In the genomic region with DNA sequence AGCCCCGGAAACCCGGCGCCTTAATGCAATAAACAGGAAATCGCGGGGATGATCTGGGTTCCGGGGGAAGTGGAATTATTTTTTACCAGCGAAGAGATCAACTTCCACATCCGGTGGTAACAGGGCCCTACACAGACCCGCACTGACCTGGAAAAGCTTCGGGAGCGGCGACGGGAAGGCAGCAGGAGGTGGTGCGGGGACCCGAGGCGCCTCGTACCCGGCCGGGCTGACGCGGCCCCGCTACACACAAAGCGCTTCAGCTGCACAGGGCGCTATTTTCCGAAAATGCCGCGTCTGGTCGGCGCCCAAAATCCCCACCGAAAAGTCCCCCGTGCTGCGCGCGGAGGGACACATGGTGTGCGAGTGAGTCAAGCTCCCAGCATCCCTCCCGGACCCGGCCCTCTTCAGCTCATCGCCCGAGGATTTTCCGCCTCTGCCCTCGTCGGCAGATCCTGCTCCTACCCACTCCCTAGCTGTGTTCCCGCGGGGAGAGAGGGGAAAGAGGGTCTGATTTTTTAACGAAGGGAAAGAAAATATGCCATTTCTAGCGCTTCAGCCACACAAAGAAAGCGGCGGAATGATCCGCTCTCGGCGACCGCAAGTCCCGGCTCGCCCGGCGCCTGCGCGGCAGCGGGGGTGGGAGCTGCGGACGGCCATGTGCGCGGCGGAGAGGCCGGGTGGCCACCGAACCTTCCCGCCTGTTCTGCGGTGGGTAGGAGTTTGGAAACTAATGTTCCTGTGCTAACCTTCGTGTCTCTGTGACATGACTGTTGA, we compare ENCODE assay signal across 1 cellular context.
TF ChIP-seq lines count a peak whose summit lies in the region.

TSS of gene GABPB1 (minus strand) at position 361 of the 774 bp plus-strand sequence. CDS start 45,400 bp downstream, outside the sequence.

TF ChIP-seq in HEK293, 187 proteins besides CTCF, POLR2A, EP300 and RAD21 (continued from another document and continues in another):
- TF ChIP-seq, protein P1, sequence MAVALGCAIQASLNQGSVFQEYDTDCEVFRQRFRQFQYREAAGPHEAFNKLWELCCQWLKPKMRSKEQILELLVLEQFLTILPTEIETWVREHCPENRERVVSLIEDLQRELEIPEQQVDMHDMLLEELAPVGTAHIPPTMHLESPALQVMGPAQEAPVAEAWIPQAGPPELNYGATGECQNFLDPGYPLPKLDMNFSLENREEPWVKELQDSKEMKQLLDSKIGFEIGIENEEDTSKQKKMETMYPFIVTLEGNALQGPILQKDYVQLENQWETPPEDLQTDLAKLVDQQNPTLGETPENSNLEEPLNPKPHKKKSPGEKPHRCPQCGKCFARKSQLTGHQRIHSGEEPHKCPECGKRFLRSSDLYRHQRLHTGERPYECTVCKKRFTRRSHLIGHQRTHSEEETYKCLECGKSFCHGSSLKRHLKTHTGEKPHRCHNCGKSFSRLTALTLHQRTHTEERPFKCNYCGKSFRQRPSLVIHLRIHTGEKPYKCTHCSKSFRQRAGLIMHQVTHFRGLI (tag by site-specific recombination; IDR thresholded peaks at IDR 0.05) = 0 out of 2 replicates have a peak, but pooled peaks have one; percentile 45
- peak; percentile 60 for TF ChIP-seq IKZF3 (tag by site-specific recombination; IDR thresholded peaks at IDR 0.05)
- peak; percentile 72 for TF ChIP-seq YY1 (tag by site-specific recombination; IDR thresholded peaks at IDR 0.05)
- no peak for TF ChIP-seq ZNF791 (tag by site-specific recombination; IDR thresholded peaks at IDR 0.05)
- peak; percentile 49; the same call in 1 of the 2 replicates for TF ChIP-seq ZNF341 (tag by site-specific recombination; IDR thresholded peaks at IDR 0.05; ENCODE audit: low read depth)
- TF ChIP-seq ZNF544 (tag by site-specific recombination; IDR thresholded peaks at IDR 0.05) = no peak
- 0 out of 2 replicates have a peak, but pooled peaks have one; percentile 11 for TF ChIP-seq ZNF10 (tag by site-specific recombination; IDR thresholded peaks at IDR 0.05)
- TF ChIP-seq ZIC2 (tag by site-specific recombination; IDR thresholded peaks at IDR 0.05) = peak; percentile 70
- TF ChIP-seq, protein P2, sequence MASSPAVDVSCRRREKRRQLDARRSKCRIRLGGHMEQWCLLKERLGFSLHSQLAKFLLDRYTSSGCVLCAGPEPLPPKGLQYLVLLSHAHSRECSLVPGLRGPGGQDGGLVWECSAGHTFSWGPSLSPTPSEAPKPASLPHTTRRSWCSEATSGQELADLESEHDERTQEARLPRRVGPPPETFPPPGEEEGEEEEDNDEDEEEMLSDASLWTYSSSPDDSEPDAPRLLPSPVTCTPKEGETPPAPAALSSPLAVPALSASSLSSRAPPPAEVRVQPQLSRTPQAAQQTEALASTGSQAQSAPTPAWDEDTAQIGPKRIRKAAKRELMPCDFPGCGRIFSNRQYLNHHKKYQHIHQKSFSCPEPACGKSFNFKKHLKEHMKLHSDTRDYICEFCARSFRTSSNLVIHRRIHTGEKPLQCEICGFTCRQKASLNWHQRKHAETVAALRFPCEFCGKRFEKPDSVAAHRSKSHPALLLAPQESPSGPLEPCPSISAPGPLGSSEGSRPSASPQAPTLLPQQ (tag by site-specific recombination; IDR thresholded peaks at IDR 0.05) = peak; percentile 75; the same call in 1 of the 2 replicates
- TF ChIP-seq ZSCAN23 (tag by site-specific recombination; IDR thresholded peaks at IDR 0.05) = peak; percentile 92
- peak; percentile 95 for TF ChIP-seq ZEB2 (tag by site-specific recombination; IDR thresholded peaks at IDR 0.05)
- TF ChIP-seq, protein P3, sequence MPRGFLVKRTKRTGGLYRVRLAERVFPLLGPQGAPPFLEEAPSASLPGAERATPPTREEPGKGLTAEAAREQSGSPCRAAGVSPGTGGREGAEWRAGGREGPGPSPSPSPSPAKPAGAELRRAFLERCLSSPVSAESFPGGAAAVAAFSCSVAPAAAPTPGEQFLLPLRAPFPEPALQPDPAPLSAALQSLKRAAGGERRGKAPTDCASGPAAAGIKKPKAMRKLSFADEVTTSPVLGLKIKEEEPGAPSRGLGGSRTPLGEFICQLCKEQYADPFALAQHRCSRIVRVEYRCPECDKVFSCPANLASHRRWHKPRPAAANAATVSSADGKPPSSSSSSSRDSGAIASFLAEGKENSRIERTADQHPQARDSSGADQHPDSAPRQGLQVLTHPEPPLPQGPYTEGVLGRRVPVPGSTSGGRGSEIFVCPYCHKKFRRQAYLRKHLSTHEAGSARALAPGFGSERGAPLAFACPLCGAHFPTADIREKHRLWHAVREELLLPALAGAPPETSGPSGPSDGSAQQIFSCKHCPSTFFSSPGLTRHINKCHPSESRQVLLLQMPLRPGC (tag by site-specific recombination; IDR thresholded peaks at IDR 0.05) = peak; percentile 79
- TF ChIP-seq ZNF157 (tag by site-specific recombination; IDR thresholded peaks at IDR 0.05) = no peak
- TF ChIP-seq ZNF610 (tag by site-specific recombination; IDR thresholded peaks at IDR 0.05; ENCODE audit: borderline replicate concordance) = peak; percentile 88
- TF ChIP-seq GLIS1 (tag by site-specific recombination; IDR thresholded peaks at IDR 0.05) = peak; percentile 55; the same call in 1 of the 2 replicates
- TF ChIP-seq, protein P4, sequence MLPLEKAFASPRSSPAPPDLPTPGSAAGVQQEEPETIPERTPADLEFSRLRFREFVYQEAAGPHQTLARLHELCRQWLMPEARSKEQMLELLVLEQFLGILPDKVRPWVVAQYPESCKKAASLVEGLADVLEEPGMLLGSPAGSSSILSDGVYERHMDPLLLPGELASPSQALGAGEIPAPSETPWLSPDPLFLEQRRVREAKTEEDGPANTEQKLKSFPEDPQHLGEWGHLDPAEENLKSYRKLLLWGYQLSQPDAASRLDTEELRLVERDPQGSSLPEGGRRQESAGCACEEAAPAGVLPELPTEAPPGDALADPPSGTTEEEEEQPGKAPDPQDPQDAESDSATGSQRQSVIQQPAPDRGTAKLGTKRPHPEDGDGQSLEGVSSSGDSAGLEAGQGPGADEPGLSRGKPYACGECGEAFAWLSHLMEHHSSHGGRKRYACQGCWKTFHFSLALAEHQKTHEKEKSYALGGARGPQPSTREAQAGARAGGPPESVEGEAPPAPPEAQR (tag by site-specific recombination; IDR thresholded peaks at IDR 0.05) = no peak
- TF ChIP-seq, protein P5, sequence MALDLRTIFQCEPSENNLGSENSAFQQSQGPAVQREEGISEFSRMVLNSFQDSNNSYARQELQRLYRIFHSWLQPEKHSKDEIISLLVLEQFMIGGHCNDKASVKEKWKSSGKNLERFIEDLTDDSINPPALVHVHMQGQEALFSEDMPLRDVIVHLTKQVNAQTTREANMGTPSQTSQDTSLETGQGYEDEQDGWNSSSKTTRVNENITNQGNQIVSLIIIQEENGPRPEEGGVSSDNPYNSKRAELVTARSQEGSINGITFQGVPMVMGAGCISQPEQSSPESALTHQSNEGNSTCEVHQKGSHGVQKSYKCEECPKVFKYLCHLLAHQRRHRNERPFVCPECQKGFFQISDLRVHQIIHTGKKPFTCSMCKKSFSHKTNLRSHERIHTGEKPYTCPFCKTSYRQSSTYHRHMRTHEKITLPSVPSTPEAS (tag by site-specific recombination; IDR thresholded peaks at IDR 0.05) = peak; percentile 56; the same call in 1 of the 2 replicates
- peak; percentile 12; the same call in 1 of the 2 replicates for TF ChIP-seq ZNF585B (tag by site-specific recombination; IDR thresholded peaks at IDR 0.05)
- no peak for TF ChIP-seq ZNF302 (tag by site-specific recombination; IDR thresholded peaks at IDR 0.05; ENCODE audit: low read depth)
- TF ChIP-seq ZNF2 (tag by site-specific recombination; IDR thresholded peaks at IDR 0.05) = peak; percentile 91; the same call in 1 of the 2 replicates
- TF ChIP-seq, protein P6, sequence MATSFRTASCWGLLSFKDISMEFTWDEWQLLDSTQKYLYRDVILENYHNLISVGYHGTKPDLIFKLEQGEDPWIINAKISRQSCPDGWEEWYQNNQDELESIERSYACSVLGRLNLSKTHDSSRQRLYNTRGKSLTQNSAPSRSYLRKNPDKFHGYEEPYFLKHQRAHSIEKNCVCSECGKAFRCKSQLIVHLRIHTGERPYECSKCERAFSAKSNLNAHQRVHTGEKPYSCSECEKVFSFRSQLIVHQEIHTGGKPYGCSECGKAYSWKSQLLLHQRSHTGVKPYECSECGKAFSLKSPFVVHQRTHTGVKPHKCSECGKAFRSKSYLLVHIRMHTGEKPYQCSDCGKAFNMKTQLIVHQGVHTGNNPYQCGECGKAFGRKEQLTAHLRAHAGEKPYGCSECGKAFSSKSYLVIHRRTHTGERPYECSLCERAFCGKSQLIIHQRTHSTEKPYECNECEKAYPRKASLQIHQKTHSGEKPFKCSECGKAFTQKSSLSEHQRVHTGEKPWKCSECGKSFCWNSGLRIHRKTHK (tag by site-specific recombination; IDR thresholded peaks at IDR 0.05) = no peak
- TF ChIP-seq YY2 (tag by site-specific recombination; IDR thresholded peaks at IDR 0.05) = peak; percentile 64
- TF ChIP-seq, protein P7, sequence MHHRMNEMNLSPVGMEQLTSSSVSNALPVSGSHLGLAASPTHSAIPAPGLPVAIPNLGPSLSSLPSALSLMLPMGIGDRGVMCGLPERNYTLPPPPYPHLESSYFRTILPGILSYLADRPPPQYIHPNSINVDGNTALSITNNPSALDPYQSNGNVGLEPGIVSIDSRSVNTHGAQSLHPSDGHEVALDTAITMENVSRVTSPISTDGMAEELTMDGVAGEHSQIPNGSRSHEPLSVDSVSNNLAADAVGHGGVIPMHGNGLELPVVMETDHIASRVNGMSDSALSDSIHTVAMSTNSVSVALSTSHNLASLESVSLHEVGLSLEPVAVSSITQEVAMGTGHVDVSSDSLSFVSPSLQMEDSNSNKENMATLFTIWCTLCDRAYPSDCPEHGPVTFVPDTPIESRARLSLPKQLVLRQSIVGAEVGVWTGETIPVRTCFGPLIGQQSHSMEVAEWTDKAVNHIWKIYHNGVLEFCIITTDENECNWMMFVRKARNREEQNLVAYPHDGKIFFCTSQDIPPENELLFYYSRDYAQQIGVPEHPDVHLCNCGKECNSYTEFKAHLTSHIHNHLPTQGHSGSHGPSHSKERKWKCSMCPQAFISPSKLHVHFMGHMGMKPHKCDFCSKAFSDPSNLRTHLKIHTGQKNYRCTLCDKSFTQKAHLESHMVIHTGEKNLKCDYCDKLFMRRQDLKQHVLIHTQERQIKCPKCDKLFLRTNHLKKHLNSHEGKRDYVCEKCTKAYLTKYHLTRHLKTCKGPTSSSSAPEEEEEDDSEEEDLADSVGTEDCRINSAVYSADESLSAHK (tag by site-specific recombination; IDR thresholded peaks at IDR 0.05) = peak; percentile 53; the same call in 1 of the 2 replicates
- TF ChIP-seq BCL11B (tag by site-specific recombination; IDR thresholded peaks at IDR 0.05; ENCODE audit: low read depth) = 0 out of 2 replicates have a peak, but pooled peaks have one; percentile 20
- peak; percentile 60; the same call in 1 of the 2 replicates for TF ChIP-seq ZBTB8A (tag by site-specific recombination; IDR thresholded peaks at IDR 0.05)
- no peak for TF ChIP-seq ZNF138 (tag by site-specific recombination; IDR thresholded peaks at IDR 0.05; ENCODE audit: borderline replicate concordance)
- TF ChIP-seq ZNF76 (tag by site-specific recombination; IDR thresholded peaks at IDR 0.05; ENCODE audit: borderline replicate concordance, low read depth) = peak; percentile 95
- peak; percentile 40 for TF ChIP-seq ZNF660 (tag by site-specific recombination; IDR thresholded peaks at IDR 0.05)
- 0 out of 2 replicates have a peak, but pooled peaks have one; percentile 54 for TF ChIP-seq ZNF843 (tag by site-specific recombination; IDR thresholded peaks at IDR 0.05)
- TF ChIP-seq ZNF558 (tag by site-specific recombination; IDR thresholded peaks at IDR 0.05) = 0 out of 2 replicates have a peak, but pooled peaks have one; percentile 17
- peak; percentile 70 for TF ChIP-seq KLF7 (tag by site-specific recombination; IDR thresholded peaks at IDR 0.05; ENCODE audit: borderline replicate concordance)
- peak; percentile 82; the same call in 1 of the 2 replicates for TF ChIP-seq ZNF24 (tag by site-specific recombination; IDR thresholded peaks at IDR 0.05)
- no peak for TF ChIP-seq GFI1B (tag by site-specific recombination; IDR thresholded peaks at IDR 0.05)
- TF ChIP-seq ZNF362 (tag by site-specific recombination; IDR thresholded peaks at IDR 0.05) = peak; percentile 61; the same call in 1 of the 2 replicates
- TF ChIP-seq, protein P8, sequence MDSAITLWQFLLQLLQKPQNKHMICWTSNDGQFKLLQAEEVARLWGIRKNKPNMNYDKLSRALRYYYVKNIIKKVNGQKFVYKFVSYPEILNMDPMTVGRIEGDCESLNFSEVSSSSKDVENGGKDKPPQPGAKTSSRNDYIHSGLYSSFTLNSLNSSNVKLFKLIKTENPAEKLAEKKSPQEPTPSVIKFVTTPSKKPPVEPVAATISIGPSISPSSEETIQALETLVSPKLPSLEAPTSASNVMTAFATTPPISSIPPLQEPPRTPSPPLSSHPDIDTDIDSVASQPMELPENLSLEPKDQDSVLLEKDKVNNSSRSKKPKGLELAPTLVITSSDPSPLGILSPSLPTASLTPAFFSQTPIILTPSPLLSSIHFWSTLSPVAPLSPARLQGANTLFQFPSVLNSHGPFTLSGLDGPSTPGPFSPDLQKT (IDR thresholded peaks at IDR 0.05; ENCODE audit: borderline replicate concordance, low read depth, low read length) = no peak
- 0 out of 2 replicates have a peak, but pooled peaks have one; percentile 79 for TF ChIP-seq ZNF391 (tag by site-specific recombination; IDR thresholded peaks at IDR 0.05; ENCODE audit: borderline replicate concordance, low read depth)
- TF ChIP-seq ZNF266 (tag by site-specific recombination; IDR thresholded peaks at IDR 0.05; ENCODE audit: low read depth) = no peak
- peak; percentile 81 for TF ChIP-seq ZNF335 (tag by site-specific recombination; conservative IDR thresholded peaks at IDR 0.05)
- no peak for TF ChIP-seq ZNF488 (tag by site-specific recombination; IDR thresholded peaks at IDR 0.05)
- no peak for TF ChIP-seq ZNF248 (tag by site-specific recombination; IDR thresholded peaks at IDR 0.05)
- peak; percentile 69; the same call in 1 of the 2 replicates for TF ChIP-seq ZNF645 (tag by site-specific recombination; IDR thresholded peaks at IDR 0.05)
